ENCODE assay signal across 8 cellular contexts in the genomic region with DNA sequence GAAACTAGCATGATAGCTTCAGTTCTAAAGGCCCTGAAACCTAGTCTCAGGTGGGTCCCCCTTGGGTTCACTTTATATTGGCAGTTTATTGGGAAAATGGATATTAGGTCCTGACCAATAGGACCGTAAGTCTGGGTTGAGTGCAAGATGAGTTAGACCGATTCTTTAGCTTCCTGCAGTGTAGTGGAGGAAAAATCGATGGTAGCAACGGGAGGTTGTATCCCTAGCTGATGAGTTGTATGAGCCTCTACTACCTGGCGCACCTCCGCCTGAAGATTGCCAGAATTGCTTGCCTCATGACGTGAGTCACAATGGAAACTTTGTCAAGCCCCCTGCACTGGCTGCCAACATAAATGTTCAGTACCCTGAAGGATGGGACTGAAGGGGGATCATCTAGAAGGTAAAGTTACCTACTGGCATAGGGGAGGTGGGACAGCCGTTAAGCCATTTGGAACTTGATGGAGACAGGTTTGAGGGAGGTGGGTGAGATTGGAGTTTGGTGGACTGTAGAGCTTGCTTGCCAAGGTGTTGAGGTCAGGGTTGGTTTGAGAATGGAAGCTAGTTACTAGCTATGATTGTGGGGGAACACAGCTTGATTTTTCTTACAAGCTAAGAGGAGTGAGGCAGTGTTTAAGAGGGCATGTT. TPM values are rescaled to one million over a fixed set of nuclear protein-coding genes. Genes with fewer than 3 reads are reported as not detected.
DNase-seq lines count a peak whose midpoint lies in the region; ATAC-seq and TF ChIP-seq lines count a peak whose summit lies in the region.

No MANE protein-coding gene starts in this region.

- peaks cover 2% of the 10 kb centered on the region for H3K27me3 Mint-ChIP-seq in activated CD4-positive, alpha-beta T cell treated with anti-CD3 and anti-CD28 coated beads, Interleukin-2, amount 10 ng/mL, durations not matched to agents 24 days and 14 days

- peak overlapping the region; percentile 99 for H3K27ac Mint-ChIP-seq in activated CD4-positive, alpha-beta T cell treated with anti-CD3 and anti-CD28 coated beads, Interleukin-2, amount 10 ng/mL, durations not matched to agents 24 days and 14 days

- 51 to 55% methylated on average over 7 to 8 of the region's 8 CpGs for WGBS in esophagus squamous epithelium, 2 donors
- 73% methylated on average over 8 of the region's 8 CpGs for WGBS in right cardiac atrium

- H3K9me3 ChIP-seq in esophagus squamous epithelium (no peaks in the 10 kb centered on the region), right cardiac atrium (ENCODE audit: control insufficient read depth, low read length) (no peaks in the 10 kb centered on the region)

- DNase-seq in HL-60 (ENCODE audit: low read depth in 1 of 2, low spot score in 1 of 2) (peak in 1 of 2 experiments; percentile 28), esophagus squamous epithelium (lab: John Stamatoyannopoulos, UW) (no peak), right cardiac atrium (no peak), anterior cingulate cortex (lab: John Stamatoyannopoulos, UW) (no peak)
- DNase-seq in activated CD4-positive, alpha-beta T cell treated with anti-CD3 and anti-CD28 coated beads, Interleukin-2, amount 10 ng/mL, durations not matched to agents 24 days and 14 days, result peak; percentile 66
- DNase-seq in stimulated activated CD4-positive, alpha-beta T cell treated with anti-CD3 and anti-CD28 coated beads, Interleukin-1b, Interleukin-23, amount 100 ng/mL, for 48 hours, result peak; percentile 41

- no peak for TF ChIP-seq POLR2A in esophagus squamous epithelium (IDR thresholded peaks at IDR 0.05)

- TF ChIP-seq CTCF in HL-60 (IDR thresholded peaks at IDR 0.05; ENCODE audit: insufficient read depth, low read length) (no peak), esophagus squamous epithelium (IDR thresholded peaks at IDR 0.05) (no peak)

- peaks cover 89% of the 10 kb centered on the region for H3K36me3 Mint-ChIP-seq in activated CD4-positive, alpha-beta T cell treated with anti-CD3 and anti-CD28 coated beads, Interleukin-2, amount 10 ng/mL, durations not matched to agents 24 days and 14 days (ENCODE audit: low read depth)

- H3K4me3 Mint-ChIP-seq in activated CD4-positive, alpha-beta T cell treated with anti-CD3 and anti-CD28 coated beads, Interleukin-2, amount 10 ng/mL, durations not matched to agents 24 days and 14 days, result peak overlapping the region; percentile 92

- ATAC-seq in HG02759 (IDR thresholded peaks at IDR 0.05; ENCODE audit: unreplicated experiment), result no peak
- ATAC-seq in HG02938 (IDR thresholded peaks at IDR 0.05; ENCODE audit: unreplicated experiment), result no peak
- ATAC-seq in right cardiac atrium, result no peak

- H3K27me3 ChIP-seq in HL-60 (ENCODE audit: insufficient read depth, poor library complexity, severe bottlenecking) (no peaks in the 10 kb centered on the region), esophagus squamous epithelium (no peaks in the 10 kb centered on the region), right cardiac atrium (ENCODE audit: control insufficient read depth, insufficient read depth) (no peaks in the 10 kb centered on the region)

- H3K4me3 ChIP-seq in HL-60 (replicated peaks; ENCODE audit: insufficient read depth, low read length) (peak overlapping the region; percentile 70), esophagus squamous epithelium (peak overlapping the region; percentile 3 to 80 (median 73)), right cardiac atrium (ENCODE audit: low read length) (no peak overlapping the region)

- peaks cover 39% of the 10 kb centered on the region for H3K4me1 Mint-ChIP-seq in activated CD4-positive, alpha-beta T cell treated with anti-CD3 and anti-CD28 coated beads, Interleukin-2, amount 10 ng/mL, durations not matched to agents 24 days and 14 days

- H3K27ac ChIP-seq in HL-60 (replicated peaks) (peak overlapping the region; percentile 90), esophagus squamous epithelium (peak overlapping the region; percentile 90 to 93 (median 91)), right cardiac atrium (ENCODE audit: low read length) (no peak overlapping the region)

- peaks cover 22 to 73% (median 48%) of the 10 kb centered on the region in 3 donors for H3K36me3 ChIP-seq in esophagus squamous epithelium

- H3K9me3 Mint-ChIP-seq in activated CD4-positive, alpha-beta T cell treated with anti-CD3 and anti-CD28 coated beads, Interleukin-2, amount 10 ng/mL, durations not matched to agents 24 days and 14 days, result peaks cover 5% of the 10 kb centered on the region

- peaks cover 13 to 75% (median 51%) of the 10 kb centered on the region in 3 donors for H3K4me1 ChIP-seq in esophagus squamous epithelium
- H3K4me1 ChIP-seq in right cardiac atrium (ENCODE audit: control insufficient read depth, insufficient read depth, low read length), result peaks cover 10% of the 10 kb centered on the region

- intact Hi-C loops in activated CD4-positive, alpha-beta T cell treated with anti-CD3 and anti-CD28 coated beads, Interleukin-2, amount 10 ng/mL, durations not matched to agents 24 days and 14 days (cut with micrococcal nuclease), result loop anchor here (5.0 kb wide), 1 partner anchor 58 kb away; no protein-coding TSS in a partner anchor
- intact Hi-C loops in esophagus squamous epithelium (cut with DNase I) (no loop called here), right cardiac atrium (cut with DNase I) (loop anchor here in 1 of 4 donors (10.0 kb wide), 1 partner anchor 95 kb away; no protein-coding TSS in a partner anchor)

RNA-seq across cellular contexts. Expression of a gene that starts 4.0 kb away (rescaled TPM):
- 143 and 145 TPM in 2 replicates for total RNA-seq in activated CD4-positive, alpha-beta T cell treated with anti-CD3 and anti-CD28 coated beads, Interleukin-2, amount 10 ng/mL, durations not matched to agents 24 days and 14 days
- 10 to 100 TPM; 25.6 to 46.6 (median 35.8) TPM for total RNA-seq in esophagus squamous epithelium
- 1 to 10 TPM; 4.4 to 8.3 (median 6.7) TPM for total RNA-seq in right cardiac atrium
- 4.1 TPM for polyA plus RNA-seq in right cardiac atrium

RNA-seq across cellular contexts. Expression of a gene that starts 43.1 kb away (rescaled TPM):
- total RNA-seq in activated CD4-positive, alpha-beta T cell treated with anti-CD3 and anti-CD28 coated beads, Interleukin-2, amount 10 ng/mL, durations not matched to agents 24 days and 14 days, result 47.5 and 50.7 TPM in 2 replicates
- total RNA-seq in esophagus squamous epithelium (10 to 100 TPM; 12.4 to 21.4 (median 16.4) TPM), right cardiac atrium (10 to 100 TPM; 13.4 to 19.0 (median 16.1) TPM)
- 17.0 TPM for polyA plus RNA-seq in right cardiac atrium

Comparison
In these comparisons a context has a peak if more than half of its experiments do, and no peak if none do; other contexts are left out.
1. DNase-seq: peak in activated CD4-positive, alpha-beta T cell treated with anti-CD3 and anti-CD28 coated beads, Interleukin-2, amount 10 ng/mL, durations not matched to agents 24 days and 14 days (single experiment) and stimulated activated CD4-positive, alpha-beta T cell treated with anti-CD3 and anti-CD28 coated beads, Interleukin-1b, Interleukin-23, amount 100 ng/mL, for 48 hours (single experiment); none in esophagus squamous epithelium (single experiment), right cardiac atrium (0 of 3) and anterior cingulate cortex (0 of 58).